Comparison of ENCODE assay signal across 1 cellular context in genomic region chr17:65418622-65419021, GRCh38.
TF ChIP-seq lines count a peak whose summit lies in the region.

No MANE protein-coding gene starts in this region.

TF ChIP-seq in HCT116, 20 proteins besides CTCF, POLR2A, EP300 and RAD21 (continued from another document):
- no peak for TF ChIP-seq SP1 (IDR thresholded peaks at IDR 0.05; ENCODE audit: low read depth)
- TF ChIP-seq CEBPB (IDR thresholded peaks at IDR 0.05; ENCODE audit: low read depth): no peak
- no peak for TF ChIP-seq EGR1 (IDR thresholded peaks at IDR 0.05; ENCODE audit: low read depth)
- TF ChIP-seq ZNF274 (IDR thresholded peaks at IDR 0.05; ENCODE audit: low read depth, low read length): no peak
- no peak for TF ChIP-seq EZH2 (IDR thresholded peaks at IDR 0.05)
- TF ChIP-seq SRF (IDR thresholded peaks at IDR 0.05; ENCODE audit: low read depth): no peak
- TF ChIP-seq JUND (IDR thresholded peaks at IDR 0.05): no peak
- no peak for TF ChIP-seq POLR2AphosphoS5 (IDR thresholded peaks at IDR 0.05; ENCODE audit: low read depth, low read length)
- TF ChIP-seq TCF7L2 (IDR thresholded peaks at IDR 0.05; ENCODE audit: borderline replicate concordance, extremely low read depth, insufficient read depth, insufficient read length): no peak
- no peak for TF ChIP-seq ZBTB33 (IDR thresholded peaks at IDR 0.05; ENCODE audit: extremely low read depth, insufficient replicate concordance, low read length)
- no peak for TF ChIP-seq SIN3A (IDR thresholded peaks at IDR 0.05; ENCODE audit: low read depth)
- TF ChIP-seq EZH2phosphoT487 (IDR thresholded peaks at IDR 0.05; ENCODE audit: borderline replicate concordance): no peak
- TF ChIP-seq ELF1 (IDR thresholded peaks at IDR 0.05; ENCODE audit: borderline replicate concordance, low read depth): no peak
- no peak for TF ChIP-seq ZFX (IDR thresholded peaks at IDR 0.05)
- no peak for TF ChIP-seq YY1 (IDR thresholded peaks at IDR 0.05; ENCODE audit: extremely low read depth, insufficient replicate concordance, low read depth, low read length)
- no peak for TF ChIP-seq MAX (IDR thresholded peaks at IDR 0.05)
